Comparison of ENCODE assay signal across 13 cellular contexts in genomic region chr2:224958873-224959272, GRCh38.
DNase-seq lines count a peak whose midpoint lies in the region; ATAC-seq, FAIRE-seq and TF ChIP-seq lines count a peak whose summit lies in the region.
"Had no signal": no experiment of that assay in that cellular context is flagged by ENCODE, and none has a peak within 500 bp of the region (broad histone marks: within the 10 kb centered on the region; RNA-seq: fewer than 3 reads in every experiment).

No MANE protein-coding gene starts in this region.

- peaks cover 80% of the 10 kb centered on the region for H3K4me1 Mint-ChIP-seq in activated T-cell treated with anti-CD3 and anti-CD28 coated beads, Interleukin-2, amount 50 U/mL, for 24 hours (ENCODE audit: low read depth)
- peaks cover 76% of the 10 kb centered on the region for H3K4me1 Mint-ChIP-seq in activated T-cell treated with anti-CD3 and anti-CD28 coated beads, Interleukin-2, amount 50 U/mL, for 4 hours (ENCODE audit: low read depth)
- H3K4me1 Mint-ChIP-seq in stimulated activated naive B cell treated with anti-CD40 and anti-IgM and Interleukin-4, amounts not matched to agents 10 μg/mL and 1 μg/mL and 100 μg/mL, for 72 hours = peaks cover 55 to 94% of the 10 kb centered on the region in 2 donors

- peaks cover 6 to 13% of the 10 kb centered on the region in 2 experiments for H3K4me1 ChIP-seq in SK-N-SH (ENCODE audit: control insufficient read depth in 1 of 2, insufficient read depth in 2 of 2, low read depth in 1 of 2, low read length in 1 of 2)

- no peaks in the 10 kb centered on the region for H3K9me2 ChIP-seq in SK-N-SH

- TF ChIP-seq CTCF in SK-N-SH (IDR thresholded peaks at IDR 0.05) = no peak
- no peak for TF ChIP-seq CTCF in fibroblast of the aortic adventitia (IDR thresholded peaks at IDR 0.05; ENCODE audit: insufficient read depth, low read length)

- H3K27ac Mint-ChIP-seq in activated T-cell treated with anti-CD3 and anti-CD28 coated beads, Interleukin-2, amount 50 U/mL, for 24 hours = peak overlapping the region; percentile 9
- H3K27ac Mint-ChIP-seq in stimulated activated naive B cell treated with anti-CD40 and anti-IgM and Interleukin-4, amounts not matched to agents 10 μg/mL and 1 μg/mL and 100 μg/mL, for 72 hours = peak overlapping the region; percentile 93
- H3K27ac Mint-ChIP-seq: activated CD4-positive, alpha-beta memory T cell treated with anti-CD3 and anti-CD28 coated beads, Interleukin-2, amount 10 ng/mL, durations not matched to agents 7 days and 5 days had no signal

- no peak; a peak in 1 of 4 replicates for TF ChIP-seq EP300 in SK-N-SH (IDR thresholded peaks at IDR 0.05; ENCODE audit: borderline replicate concordance in 1 of 2, low read depth in 1 of 2, low read length in 1 of 2)

- TF ChIP-seq POLR2A in GM12892 (IDR thresholded peaks at IDR 0.05; ENCODE audit: low read depth, low read length) = no peak

- no peaks in the 10 kb centered on the region for H3K27me3 Mint-ChIP-seq in activated T-cell treated with anti-CD3 and anti-CD28 coated beads, Interleukin-2, amount 50 U/mL, for 24 hours
- H3K27me3 Mint-ChIP-seq in activated T-cell treated with anti-CD3 and anti-CD28 coated beads, Interleukin-2, amount 50 U/mL, for 4 hours (ENCODE audit: low read depth) = no peaks in the 10 kb centered on the region
- H3K27me3 Mint-ChIP-seq in stimulated activated naive B cell treated with anti-CD40 and anti-IgM and Interleukin-4, amounts not matched to agents 10 μg/mL and 1 μg/mL and 100 μg/mL, for 72 hours = no peaks in the 10 kb centered on the region
- H3K27me3 Mint-ChIP-seq: activated CD4-positive, alpha-beta memory T cell treated with anti-CD3 and anti-CD28 coated beads, Interleukin-2, amount 10 ng/mL, durations not matched to agents 7 days and 5 days had no signal

- H3K4me3 ChIP-seq in SK-N-SH (ENCODE audit: low read depth in 2 of 2, low read length in 1 of 2) (no peak overlapping the region; a peak in 1 of 4 replicates), fibroblast of the aortic adventitia (ENCODE audit: low read depth, low read length) (no peak overlapping the region)

- H4K20me1 ChIP-seq in SK-N-SH (ENCODE audit: insufficient read depth) = no peaks in the 10 kb centered on the region

- CTCF ChIA-PET in SK-N-SH (lab: Yijun Ruan, JAX) = no interaction called here

- peaks cover 15% of the 10 kb centered on the region for H3F3A ChIP-seq in SK-N-SH (replicated peaks; ENCODE audit: insufficient read depth)

- H3K9me3 Mint-ChIP-seq in activated T-cell treated with anti-CD3 and anti-CD28 coated beads, Interleukin-2, amount 50 U/mL, for 24 hours = peaks cover 3% of the 10 kb centered on the region
- no peaks in the 10 kb centered on the region for H3K9me3 Mint-ChIP-seq in activated T-cell treated with anti-CD3 and anti-CD28 coated beads, Interleukin-2, amount 50 U/mL, for 4 hours
- peaks cover under 1 to 7% of the 10 kb centered on the region in 2 donors for H3K9me3 Mint-ChIP-seq in stimulated activated naive B cell treated with anti-CD40 and anti-IgM and Interleukin-4, amounts not matched to agents 10 μg/mL and 1 μg/mL and 100 μg/mL, for 72 hours

- peaks cover 45% of the 10 kb centered on the region for H3K36me3 Mint-ChIP-seq in activated T-cell treated with anti-CD3 and anti-CD28 coated beads, Interleukin-2, amount 50 U/mL, for 24 hours (ENCODE audit: low read depth)
- peaks cover 21% of the 10 kb centered on the region for H3K36me3 Mint-ChIP-seq in activated T-cell treated with anti-CD3 and anti-CD28 coated beads, Interleukin-2, amount 50 U/mL, for 4 hours (ENCODE audit: insufficient read depth)
- H3K36me3 Mint-ChIP-seq in stimulated activated naive B cell treated with anti-CD40 and anti-IgM and Interleukin-4, amounts not matched to agents 10 μg/mL and 1 μg/mL and 100 μg/mL, for 72 hours = peaks cover 50 to 69% of the 10 kb centered on the region in 2 donors

- no peak overlapping the region; the same call in 1 of the 2 replicates for H3K9ac ChIP-seq in SK-N-SH

- H2AFZ ChIP-seq in SK-N-SH (ENCODE audit: low read depth) = no peak overlapping the region

- H3K9me3 ChIP-seq in SK-N-SH = no peaks in the 10 kb centered on the region

- POLR2A ChIA-PET in SK-N-SH (lab: Yijun Ruan, JAX) = no interaction called here

- ATAC-seq in activated T-cell treated with anti-CD3 and anti-CD28 coated beads, Interleukin-2, amount 50 U/mL, for 4 hours = no peak
- no peak for ATAC-seq in stimulated activated naive B cell treated with anti-CD40 and anti-IgM and Interleukin-4, amounts not matched to agents 10 μg/mL and 1 μg/mL and 100 μg/mL, for 72 hours (replicated peaks)

- no peak overlapping the region for H3K4me3 Mint-ChIP-seq in activated T-cell treated with anti-CD3 and anti-CD28 coated beads, Interleukin-2, amount 50 U/mL, for 24 hours
- no peak overlapping the region for H3K4me3 Mint-ChIP-seq in activated T-cell treated with anti-CD3 and anti-CD28 coated beads, Interleukin-2, amount 50 U/mL, for 4 hours
- peak overlapping the region; percentile 13 to 22 for H3K4me3 Mint-ChIP-seq in stimulated activated naive B cell treated with anti-CD40 and anti-IgM and Interleukin-4, amounts not matched to agents 10 μg/mL and 1 μg/mL and 100 μg/mL, for 72 hours
- H3K4me3 Mint-ChIP-seq: activated CD4-positive, alpha-beta memory T cell treated with anti-CD3 and anti-CD28 coated beads, Interleukin-2, amount 10 ng/mL, durations not matched to agents 7 days and 5 days had no signal

- no peak for TF ChIP-seq RAD21 in SK-N-SH (IDR thresholded peaks at IDR 0.05; ENCODE audit: low read length)

- FAIRE-seq in GM12892 (lab: Jason Lieb, UNC) = no peak
- FAIRE-seq: frontal cortex, urothelium cell line had no signal

- no peak for DNase-seq in activated T-cell treated with anti-CD3 and anti-CD28 coated beads, Interleukin-2, amount 50 U/mL, for 24 hours
- DNase-seq in activated T-cell treated with anti-CD3 and anti-CD28 coated beads, Interleukin-2, amount 50 U/mL, for 4 hours = no peak
- DNase-seq in SK-N-SH (no peak), fibroblast of the aortic adventitia (ENCODE audit: low read depth) (peak; percentile 61), NCI-H1048 (lab: John Stamatoyannopoulos, UW) (no peak), DMS53 (lab: John Stamatoyannopoulos, UW) (no peak), GM12892 (ENCODE audit: insufficient read length) (no peak)
- no peak for DNase-seq in stimulated activated naive B cell treated with anti-CD40 and anti-IgM and Interleukin-4, amounts not matched to agents 10 μg/mL and 1 μg/mL and 100 μg/mL, for 72 hours
- DNase-seq: activated CD4-positive, alpha-beta memory T cell treated with anti-CD3 and anti-CD28 coated beads, Interleukin-2, amount 10 ng/mL, durations not matched to agents 7 days and 5 days; NCI-H2029; T-helper 2 cell had no signal

- no peaks in the 10 kb centered on the region for H3K27me3 ChIP-seq in SK-N-SH (ENCODE audit: insufficient read depth)

- H3K4me2 ChIP-seq in SK-N-SH = peak overlapping the region; percentile 65; the same call in 1 of the 2 replicates

- peak overlapping the region; percentile 81 to 90 for H3K27ac ChIP-seq in SK-N-SH (ENCODE audit: low read depth in 2 of 2, low read length in 1 of 2)

- H3K79me2 ChIP-seq in SK-N-SH (ENCODE audit: insufficient read depth) = peaks cover 51% of the 10 kb centered on the region

- 79% methylated on average over 3 of the region's 3 CpGs for WGBS in SK-N-SH (ENCODE audit: low lambda C conversion rate)

- H3K36me3 ChIP-seq in SK-N-SH (replicated peaks in 1 of 2; ENCODE audit: control insufficient read depth in 1 of 2, insufficient read depth in 2 of 2, low read length in 1 of 2) = peaks cover 0 to 2% of the 10 kb centered on the region in 2 experiments

TF ChIP-seq in SK-N-SH, 30 proteins besides CTCF, POLR2A, EP300 and RAD21:
- no peak for TF ChIP-seq TCF12 (IDR thresholded peaks at IDR 0.05)
- TF ChIP-seq ELF1 (IDR thresholded peaks at IDR 0.05) = no peak
- no peak for TF ChIP-seq SIN3A (IDR thresholded peaks at IDR 0.05; ENCODE audit: borderline replicate concordance, low read depth, low read length)
- TF ChIP-seq RCOR1 (IDR thresholded peaks at IDR 0.05; ENCODE audit: low read length) = no peak
- no peak for TF ChIP-seq RXRA (IDR thresholded peaks at IDR 0.05; ENCODE audit: borderline replicate concordance, low read depth)
- TF ChIP-seq PBX3 (IDR thresholded peaks at IDR 0.05) = no peak
- TF ChIP-seq YY1 (IDR thresholded peaks at IDR 0.05; ENCODE audit: low read depth) = no peak
- TF ChIP-seq NFIC (IDR thresholded peaks at IDR 0.05; ENCODE audit: borderline replicate concordance) = no peak; the same call in 1 of the 2 replicates
- no peak for TF ChIP-seq FOSL2 (IDR thresholded peaks at IDR 0.05; ENCODE audit: borderline replicate concordance, low read depth)
- no peak for TF ChIP-seq USF1 (IDR thresholded peaks at IDR 0.05; ENCODE audit: borderline replicate concordance, low read depth)

Comparison
In these comparisons a context has a peak if more than half of its experiments do, and no peak if none do; other contexts are left out.
1. H3K4me3 Mint-ChIP-seq: peak in stimulated activated naive B cell treated with anti-CD40 and anti-IgM and Interleukin-4, amounts not matched to agents 10 μg/mL and 1 μg/mL and 100 μg/mL, for 72 hours (2 of 2); none in activated T-cell treated with anti-CD3 and anti-CD28 coated beads, Interleukin-2, amount 50 U/mL, for 24 hours (single experiment) and activated T-cell treated with anti-CD3 and anti-CD28 coated beads, Interleukin-2, amount 50 U/mL, for 4 hours (single experiment).